ENCODE assay signal across 20 cellular contexts in the genomic region with DNA sequence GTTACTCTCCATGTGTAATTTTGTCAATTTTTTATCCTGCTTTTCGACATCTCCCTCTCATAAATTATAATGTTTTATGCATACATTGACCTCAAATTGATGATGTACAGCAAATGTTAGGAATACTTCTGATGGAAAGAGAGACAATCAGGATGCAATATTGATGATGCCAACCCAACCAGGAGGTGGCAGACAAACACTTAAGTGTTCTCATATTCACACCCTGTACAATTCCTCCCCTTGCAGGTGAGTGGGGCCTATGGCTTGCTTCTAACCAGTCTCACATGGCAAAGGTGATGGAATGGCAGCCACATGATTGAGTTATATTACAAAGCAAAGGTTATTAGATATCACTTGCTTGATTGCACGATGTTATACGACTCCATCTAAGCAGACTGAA.
DNase-seq lines count a peak whose midpoint lies in the region; ATAC-seq, FAIRE-seq and TF ChIP-seq lines count a peak whose summit lies in the region.
"Had no signal": no experiment of that assay in that cellular context is flagged by ENCODE, and none has a peak within 500 bp of the region (broad histone marks: within the 10 kb centered on the region; RNA-seq: fewer than 3 reads in every experiment).

No MANE protein-coding gene starts in this region.

- SMC1A ChIA-PET in GM12878 (lab: Charles Lee; ENCODE audit: uncharacterized antibody, unreplicated experiment): no interaction called here

- BruUV-seq in GM12878 (replicated peaks; lab: Mats Ljungman, UMichigan): no TSS peak

- no peaks in the 10 kb centered on the region for H3K9me3 Mint-ChIP-seq in type B pancreatic cell
- peaks cover 3% of the 10 kb centered on the region for H3K9me3 Mint-ChIP-seq in stimulated activated memory B cell treated with anti-CD40 and anti-IgM and Interleukin-4, amounts not matched to agents 10 μg/mL and 1 μg/mL and 100 μg/mL, for 72 hours

- no peak overlapping the region for H3K4me3 Mint-ChIP-seq in type B pancreatic cell
- H3K4me3 Mint-ChIP-seq in stimulated activated memory B cell treated with anti-CD40 and anti-IgM and Interleukin-4, amounts not matched to agents 10 μg/mL and 1 μg/mL and 100 μg/mL, for 72 hours: no peak overlapping the region
- H3K4me3 Mint-ChIP-seq: activated naive CD8-positive, alpha-beta T cell treated with anti-CD3 and anti-CD28 coated beads, Interleukin-2, amount 10 ng/mL, durations not matched to agents 7 days and 5 days; effector memory CD8-positive, alpha-beta T cell; natural killer cell had no signal

- TF ChIP-seq POLR2A in GM12878 (IDR thresholded peaks at IDR 0.05; ENCODE audit: low read depth, low read length): no peak

- TF ChIP-seq RAD21 in SK-N-SH (IDR thresholded peaks at IDR 0.05; ENCODE audit: low read length) (peak; percentile 59), GM12878 (IDR thresholded peaks at IDR 0.05; ENCODE audit: insufficient read depth, low read depth, low read length) (no peak)

- H3K36me3 Mint-ChIP-seq in type B pancreatic cell: no peaks in the 10 kb centered on the region
- H3K36me3 Mint-ChIP-seq in stimulated activated memory B cell treated with anti-CD40 and anti-IgM and Interleukin-4, amounts not matched to agents 10 μg/mL and 1 μg/mL and 100 μg/mL, for 72 hours: no peaks in the 10 kb centered on the region
- H3K36me3 Mint-ChIP-seq: activated naive CD8-positive, alpha-beta T cell treated with anti-CD3 and anti-CD28 coated beads, Interleukin-2, amount 10 ng/mL, durations not matched to agents 7 days and 5 days had no signal

- in situ Hi-C loops in GM12878 (cut with MboI): no loop called here

- no peak for TF ChIP-seq EP300 in SK-N-SH (IDR thresholded peaks at IDR 0.05; ENCODE audit: borderline replicate concordance in 1 of 2, low read depth in 1 of 2, low read length in 1 of 2)
- TF ChIP-seq EP300 in GM12878 (IDR thresholded peaks at IDR 0.05; ENCODE audit: borderline replicate concordance in 1 of 2, control insufficient read depth in 1 of 2, low read depth in 2 of 2, low read length in 2 of 2): no peak

- no peaks in the 10 kb centered on the region for H3K27me3 ChIP-seq in SK-N-SH (ENCODE audit: insufficient read depth)
- no peaks in the 10 kb centered on the region for H3K27me3 ChIP-seq in GM12878 (replicated peaks in 1 of 2; ENCODE audit: control insufficient read depth in 2 of 2, insufficient read depth in 2 of 2, low read length in 1 of 2)
- H3K27me3 ChIP-seq: foreskin keratinocyte, right atrium auricular region, thyroid gland had no signal

- H3K9me3 ChIP-seq in SK-N-SH (no peaks in the 10 kb centered on the region), GM12878 (replicated peaks; ENCODE audit: control insufficient read depth, insufficient read depth, low read length) (no peaks in the 10 kb centered on the region)
- H3K9me3 ChIP-seq: right atrium auricular region, thyroid gland had no signal

- DNase-seq in SK-N-SH: no peak
- peak; percentile 55 for DNase-seq in NCI-H748 (lab: John Stamatoyannopoulos, UW; ENCODE audit: unreplicated experiment)
- no peak for DNase-seq in GM12878 (ENCODE audit: low read depth, low spot score)
- no peak for DNase-seq in type B pancreatic cell (ENCODE audit: extremely low spot score, unreplicated experiment)
- DNase-seq in medulla oblongata (ENCODE audit: extremely low spot score): no peak
- no peak for DNase-seq in CD1c-positive myeloid dendritic cell (ENCODE audit: extremely low spot score)
- DNase-seq: activated CD4-positive, alpha-beta T cell treated with anti-CD3 and anti-CD28 coated beads, Interleukin-2, amount 50 U/mL, for 48 hours; activated naive CD8-positive, alpha-beta T cell treated with anti-CD3 and anti-CD28 coated beads, Interleukin-2, amount 10 ng/mL, durations not matched to agents 7 days and 5 days; activated T-cell treated with anti-CD3 and anti-CD28 coated beads, Interleukin-2, amount 50 U/mL, for 48 hours; effector memory CD8-positive, alpha-beta T cell; foreskin keratinocyte; GOT3; left ventricle myocardium superior; natural killer cell; NCI-H510A; SHP77 treated with DMSO at 0.1 percent for 48 hours; thyroid gland had no signal

- H3K4me3 ChIP-seq in SK-N-SH (ENCODE audit: low read depth in 2 of 2, low read length in 1 of 2) (no peak overlapping the region), GM12878 (no peak overlapping the region)
- H3K4me3 ChIP-seq: right atrium auricular region, thyroid gland had no signal

- H3K27ac Mint-ChIP-seq in type B pancreatic cell: no peak overlapping the region
- H3K27ac Mint-ChIP-seq in stimulated activated memory B cell treated with anti-CD40 and anti-IgM and Interleukin-4, amounts not matched to agents 10 μg/mL and 1 μg/mL and 100 μg/mL, for 72 hours: no peak overlapping the region
- H3K27ac Mint-ChIP-seq: activated naive CD8-positive, alpha-beta T cell treated with anti-CD3 and anti-CD28 coated beads, Interleukin-2, amount 10 ng/mL, durations not matched to agents 7 days and 5 days; effector memory CD8-positive, alpha-beta T cell; natural killer cell had no signal

- H2AFZ ChIP-seq in SK-N-SH (ENCODE audit: low read depth) (no peak overlapping the region), GM12878 (ENCODE audit: control insufficient read depth, low read depth, low read length) (no peak overlapping the region)

- TF ChIP-seq CTCF in SK-N-SH (IDR thresholded peaks at IDR 0.05): 0 out of 2 replicates have a peak, but pooled peaks have one; percentile 12
- TF ChIP-seq CTCF in GM12878 (IDR thresholded peaks at IDR 0.05 in 2 of 3, conservative IDR thresholded peaks at IDR 0.05 in 1 of 3; ENCODE audit: control insufficient read depth in 2 of 3, extremely low read depth in 1 of 3, insufficient read depth in 1 of 3, low read depth in 3 of 3, low read length in 3 of 3): peak in 1 of 3 experiments; percentile 25; a peak in 1 of 6 replicates
- peak; percentile 25 for TF ChIP-seq CTCF in type B pancreatic cell (conservative IDR thresholded peaks at IDR 0.05)

- H3K27ac ChIP-seq in SK-N-SH (ENCODE audit: low read depth in 2 of 2, low read length in 1 of 2) (no peak overlapping the region), GM12878 (ENCODE audit: control insufficient read depth, insufficient read depth) (no peak overlapping the region)
- H3K27ac ChIP-seq: foreskin keratinocyte, right atrium auricular region, thyroid gland had no signal

- intact Hi-C loops in GM12878 (cut with micrococcal nuclease; ENCODE audit: unreplicated experiment): loop anchor here (2.0 kb wide), 1 partner anchor 548 kb away; no protein-coding TSS in a partner anchor

- no peak for FAIRE-seq in GM12878 (lab: Jason Lieb, UNC)

- CTCF ChIA-PET in SK-N-SH (lab: Yijun Ruan, JAX): no interaction called here
- CTCF ChIA-PET in GM12878 (lab: Yijun Ruan, JAX): no interaction called here

- 29% methylated on average over 3 of the region's 3 CpGs for WGBS in SK-N-SH (ENCODE audit: low lambda C conversion rate)
- WGBS in GM12878 (ENCODE audit: insufficient coverage, insufficient replicate concordance, low lambda C conversion rate, missing lambda C conversion rate): 2% methylated on average over 3 of the region's 3 CpGs

- H4K20me1 ChIP-seq in SK-N-SH (ENCODE audit: insufficient read depth) (no peaks in the 10 kb centered on the region), GM12878 (ENCODE audit: control insufficient read depth, insufficient read depth) (no peaks in the 10 kb centered on the region)

- POLR2A ChIA-PET in SK-N-SH (lab: Yijun Ruan, JAX) (no interaction called here), GM12878 (lab: Charles Lee) (no interaction called here)

- H3K27me3 Mint-ChIP-seq in type B pancreatic cell: no peaks in the 10 kb centered on the region
- no peaks in the 10 kb centered on the region for H3K27me3 Mint-ChIP-seq in stimulated activated memory B cell treated with anti-CD40 and anti-IgM and Interleukin-4, amounts not matched to agents 10 μg/mL and 1 μg/mL and 100 μg/mL, for 72 hours
- H3K27me3 Mint-ChIP-seq: activated naive CD8-positive, alpha-beta T cell treated with anti-CD3 and anti-CD28 coated beads, Interleukin-2, amount 10 ng/mL, durations not matched to agents 7 days and 5 days; effector memory CD8-positive, alpha-beta T cell had no signal

- H3K79me2 ChIP-seq in SK-N-SH (ENCODE audit: insufficient read depth) (no peaks in the 10 kb centered on the region), GM12878 (ENCODE audit: control insufficient read depth, insufficient read depth, low read length) (no peaks in the 10 kb centered on the region)

- H3K4me1 Mint-ChIP-seq in type B pancreatic cell (ENCODE audit: unreplicated experiment): no peaks in the 10 kb centered on the region
- H3K4me1 Mint-ChIP-seq in stimulated activated memory B cell treated with anti-CD40 and anti-IgM and Interleukin-4, amounts not matched to agents 10 μg/mL and 1 μg/mL and 100 μg/mL, for 72 hours: no peaks in the 10 kb centered on the region
- H3K4me1 Mint-ChIP-seq: activated naive CD8-positive, alpha-beta T cell treated with anti-CD3 and anti-CD28 coated beads, Interleukin-2, amount 10 ng/mL, durations not matched to agents 7 days and 5 days; natural killer cell had no signal

- H3K9ac ChIP-seq in SK-N-SH (no peak overlapping the region), GM12878 (ENCODE audit: control insufficient read depth, insufficient read depth, low read length) (no peak overlapping the region)

- RAD21 ChIA-PET in GM12878 (lab: Charles Lee; ENCODE audit: unreplicated experiment): no interaction called here

- H3F3A ChIP-seq in SK-N-SH (replicated peaks; ENCODE audit: insufficient read depth): no peaks in the 10 kb centered on the region

- H3K36me3 ChIP-seq in SK-N-SH (replicated peaks in 1 of 2; ENCODE audit: control insufficient read depth in 1 of 2, insufficient read depth in 2 of 2, low read length in 1 of 2) (no peaks in the 10 kb centered on the region), GM12878 (ENCODE audit: control insufficient read depth in 2 of 2, insufficient read depth in 2 of 2, low read length in 1 of 2) (no peaks in the 10 kb centered on the region)
- H3K36me3 ChIP-seq: right atrium auricular region, thyroid gland had no signal

- H3K9me2 ChIP-seq in SK-N-SH: no peaks in the 10 kb centered on the region

- no peak for ATAC-seq in SK-N-SH treated with all-trans-retinoic acid at 6 μM for 48 hours
- ATAC-seq in GM12878: peak; percentile 71
- ATAC-seq in stimulated activated memory B cell treated with anti-CD40 and anti-IgM and Interleukin-4, amounts not matched to agents 10 μg/mL and 1 μg/mL and 100 μg/mL, for 72 hours: no peak
- ATAC-seq: effector memory CD8-positive, alpha-beta T cell; foreskin keratinocyte; left ventricle myocardium superior; natural killer cell had no signal

- H3K4me2 ChIP-seq in SK-N-SH: no peak overlapping the region
- no peak overlapping the region for H3K4me2 ChIP-seq in GM12878 (ENCODE audit: control insufficient read depth, insufficient read depth)

- no peaks in the 10 kb centered on the region for H3K4me1 ChIP-seq in SK-N-SH (ENCODE audit: control insufficient read depth in 1 of 2, insufficient read depth in 2 of 2, low read depth in 1 of 2, low read length in 1 of 2)
- H3K4me1 ChIP-seq in GM12878 (ENCODE audit: control insufficient read depth, insufficient read depth, low read length): no peaks in the 10 kb centered on the region
- H3K4me1 ChIP-seq: foreskin keratinocyte, right atrium auricular region, thyroid gland had no signal

TF ChIP-seq in GM12878, 131 proteins besides CTCF, POLR2A, EP300 and RAD21 (continues in another document):
- TF ChIP-seq STAT3 (IDR thresholded peaks at IDR 0.05; ENCODE audit: low read depth, low read length) (no peak), JUNB (IDR thresholded peaks at IDR 0.05) (no peak)
